ENCODE assay signal across 31 cellular contexts in genomic region chr3:127306361-127307112, GRCh38. TPM values are rescaled to one million over a fixed set of nuclear protein-coding genes. Genes with fewer than 3 reads are reported as not detected.
"Had no signal": no experiment of that assay in that cellular context is flagged by ENCODE, and none has a peak within 500 bp of the region (broad histone marks: within the 10 kb centered on the region; RNA-seq: fewer than 3 reads in every experiment).

No MANE protein-coding gene starts in this region.

- H3K4me3 ChIP-seq: coronary artery, gastrocnemius medialis, lung, mucosa of descending colon, ovary, psoas muscle, sigmoid colon, thoracic aorta, tibial nerve, upper lobe of left lung, uterus had no signal

- H3K4me1 Mint-ChIP-seq: mesothelial cell of epicardium; naive B cell; nephron; stimulated activated memory B cell treated with anti-CD40 and anti-IgM and Interleukin-4, amounts not matched to agents 10 μg/mL and 1 μg/mL and 100 μg/mL, for 72 hours had no signal

- H3K9me3 Mint-ChIP-seq: mesothelial cell of epicardium, nephron had no signal

- H3K4me1 ChIP-seq: gastrocnemius medialis, psoas muscle, sigmoid colon, tibial nerve, uterus had no signal

- H3K36me3 Mint-ChIP-seq: mesothelial cell of epicardium; naive B cell; stimulated activated memory B cell treated with anti-CD40 and anti-IgM and Interleukin-4, amounts not matched to agents 10 μg/mL and 1 μg/mL and 100 μg/mL, for 72 hours had no signal

- H3K27ac Mint-ChIP-seq: mesothelial cell of epicardium; naive B cell; nephron; stimulated activated memory B cell treated with anti-CD40 and anti-IgM and Interleukin-4, amounts not matched to agents 10 μg/mL and 1 μg/mL and 100 μg/mL, for 72 hours had no signal

- H3K27me3 ChIP-seq: ovary, upper lobe of left lung, uterus had no signal

- H3K4me3 Mint-ChIP-seq: mesothelial cell of epicardium; naive B cell; nephron; stimulated activated memory B cell treated with anti-CD40 and anti-IgM and Interleukin-4, amounts not matched to agents 10 μg/mL and 1 μg/mL and 100 μg/mL, for 72 hours had no signal

- H3K27ac ChIP-seq: gastrocnemius medialis, ovary, psoas muscle, sigmoid colon, thoracic aorta, tibial nerve, upper lobe of left lung, uterus had no signal

- ATAC-seq: gastrocnemius medialis; left lobe of liver; mucosa of descending colon; psoas muscle; stimulated activated memory B cell treated with anti-CD40 and anti-IgM and Interleukin-4, amounts not matched to agents 10 μg/mL and 1 μg/mL and 100 μg/mL, for 72 hours; stimulated activated naive CD8-positive, alpha-beta T cell treated with anti-CD3 and anti-CD28 coated beads, Interleukin-15, Interleukin-2, amounts not matched to agents 100 U/mL and 50 U/mL, for 24 hours had no signal

- H3K36me3 ChIP-seq: gastrocnemius medialis, ovary, sigmoid colon, thoracic aorta, tibial nerve, upper lobe of left lung, uterus had no signal

- H3K9me3 ChIP-seq: gastrocnemius medialis, mucosa of descending colon, ovary, psoas muscle, sigmoid colon, thoracic aorta, tibial nerve, upper lobe of left lung, uterus had no signal

- DNase-seq: foreskin fibroblast; gastrocnemius medialis; mesenchymal stem cell; naive B cell; occipital lobe; ovary; posterior cingulate gyrus; psoas muscle; right cardiac atrium; sigmoid colon; stimulated activated CD4-positive, alpha-beta T cell treated with anti-CD3 and anti-CD28 coated beads, Interleukin-2, amount 100 ng/mL, for 24 hours; stimulated activated CD4-positive, alpha-beta T cell treated with anti-CD3 and anti-CD28 coated beads, Interleukin-4, amount 100 ng/mL, for 24 hours; stimulated activated naive CD8-positive, alpha-beta T cell treated with anti-CD3 and anti-CD28 coated beads, Interleukin-15, Interleukin-2, amounts not matched to agents 100 U/mL and 50 U/mL, for 24 hours; uterus had no signal

RNA-seq across cellular contexts. Expression of gene PRR20G, which starts 18.7 kb away (rescaled TPM):
- total RNA-seq: dermis microvascular lymphatic vessel endothelial cell, gastrocnemius medialis, glomerular endothelial cell, left lobe of liver, liver, lung, mesothelial cell of epicardium, mucosa of descending colon, occipital lobe, ovary, psoas muscle, renal cortical epithelial cell, right cardiac atrium, sigmoid colon, skeletal muscle tissue, thoracic aorta, tibial nerve, upper lobe of left lung, uterus had no signal
- polyA plus RNA-seq: esophagus, keratinocyte, liver, ovary, psoas muscle, right cardiac atrium, sigmoid colon had no signal
